Comparison of ENCODE assay signal across 8 cellular contexts in genomic region chr12:100987552-100988277, GRCh38.
A peak's percentile ranks its signal among the peaks of the same experiment; 100 is the strongest.
DNase-seq lines count a peak whose midpoint lies in the region; ATAC-seq, FAIRE-seq and TF ChIP-seq lines count a peak whose summit lies in the region.

No MANE protein-coding gene starts in this region.

- H3K9me3 ChIP-seq in endothelial cell of umbilical vein (replicated peaks; ENCODE audit: control insufficient read depth, insufficient read depth, low read length) (peaks cover 2% of the 10 kb centered on the region), smooth muscle cell (replicated peaks; ENCODE audit: low read depth) (no peaks in the 10 kb centered on the region), left ventricle myocardium inferior (replicated peaks) (no peaks in the 10 kb centered on the region)

- TF ChIP-seq POLR2A in endothelial cell of umbilical vein (IDR thresholded peaks at IDR 0.05; ENCODE audit: low read depth, low read length): no peak

- peak; percentile 99 for ATAC-seq in GM19395 (IDR thresholded peaks at IDR 0.05; ENCODE audit: unreplicated experiment)
- ATAC-seq in HG03139 (IDR thresholded peaks at IDR 0.05; ENCODE audit: unreplicated experiment): peak; percentile 97

- H3K36me3 ChIP-seq in endothelial cell of umbilical vein (ENCODE audit: control insufficient read depth in 2 of 2, extremely low read depth in 1 of 2, insufficient read depth in 2 of 2, low read length in 2 of 2) (no peaks in the 10 kb centered on the region), smooth muscle cell (ENCODE audit: low read depth) (no peaks in the 10 kb centered on the region), left ventricle myocardium inferior (no peaks in the 10 kb centered on the region)

- POLR2A ChIA-PET in endothelial cell of umbilical vein (lab: Charles Lee): no interaction called here

- WGBS in smooth muscle cell (ENCODE audit: low lambda C conversion rate): 52% methylated on average over 4 of the region's 4 CpGs

- no peak for FAIRE-seq in endothelial cell of umbilical vein (lab: Jason Lieb, UNC)

- TF ChIP-seq CTCF in endothelial cell of umbilical vein (IDR thresholded peaks at IDR 0.05; ENCODE audit: extremely low read depth in 1 of 2, insufficient read depth in 1 of 2, low read depth in 1 of 2, low read length in 2 of 2) (peak; percentile 18 to 28), smooth muscle cell (IDR thresholded peaks at IDR 0.05; ENCODE audit: borderline replicate concordance, insufficient read depth, poor library complexity, severe bottlenecking) (peak; percentile 41), left ventricle myocardium inferior (IDR thresholded peaks at IDR 0.05; ENCODE audit: borderline replicate concordance) (no peak)

- no peaks in the 10 kb centered on the region for H4K20me1 ChIP-seq in endothelial cell of umbilical vein (replicated peaks; ENCODE audit: control insufficient read depth, extremely low read depth, insufficient read depth, low read length)
- H4K20me1 ChIP-seq in smooth muscle cell (ENCODE audit: low read depth): no peaks in the 10 kb centered on the region

- H3K79me2 ChIP-seq in endothelial cell of umbilical vein (ENCODE audit: control insufficient read depth, insufficient read depth, low read length) (no peaks in the 10 kb centered on the region), smooth muscle cell (ENCODE audit: low read depth) (no peaks in the 10 kb centered on the region)

- DNase-seq in GM03348 (ENCODE audit: low spot score) (peak; percentile 68), OCI-M1 (lab: John Stamatoyannopoulos, UW) (peak; percentile 98), endothelial cell of umbilical vein (ENCODE audit: low read depth, low spot score) (peak; percentile 51), smooth muscle cell (lab: John Stamatoyannopoulos, UW; ENCODE audit: unreplicated experiment) (no peak), left ventricle myocardium inferior (no peak)
- DNase-seq in activated CD8-positive, alpha-beta memory T cell treated with anti-CD3 and anti-CD28 coated beads, Interleukin-2, amount 50 U/mL, for 48 hours: no peak

- no TSS peak for BruUV-seq in endothelial cell of umbilical vein (replicated peaks; lab: Mats Ljungman, UMichigan)

- CTCF ChIA-PET in endothelial cell of umbilical vein (lab: Charles Lee): interaction anchor here (1.2 kb wide), 1 partner anchor 13 kb away, joined by 4 read pairs; no protein-coding TSS in a partner anchor

- no peak overlapping the region for H3K9ac ChIP-seq in endothelial cell of umbilical vein (replicated peaks; ENCODE audit: extremely low read depth, insufficient read depth, low read length)
- no peak overlapping the region for H3K9ac ChIP-seq in smooth muscle cell (ENCODE audit: low read depth)

- dilution Hi-C loops in endothelial cell of umbilical vein (cut with MboI; ENCODE audit: extremely low pct_ligation_motif_present, low sequenced_read_pairs): no loop called here

- H3K27me3 ChIP-seq in endothelial cell of umbilical vein (ENCODE audit: control insufficient read depth in 2 of 2, insufficient read depth in 2 of 2, low read length in 2 of 2) (no peaks in the 10 kb centered on the region), smooth muscle cell (ENCODE audit: low read depth) (no peaks in the 10 kb centered on the region), left ventricle myocardium inferior (ENCODE audit: low read depth) (no peaks in the 10 kb centered on the region)

- no peak overlapping the region for H2AFZ ChIP-seq in endothelial cell of umbilical vein (ENCODE audit: low read depth, low read length)
- H2AFZ ChIP-seq in smooth muscle cell (ENCODE audit: low read depth): no peak overlapping the region

- H3F3A ChIP-seq in smooth muscle cell (ENCODE audit: low read depth): peaks cover 10% of the 10 kb centered on the region

- H3K27ac ChIP-seq in endothelial cell of umbilical vein (ENCODE audit: insufficient read depth, low read depth, low read length) (no peak overlapping the region), smooth muscle cell (ENCODE audit: low read depth) (peak overlapping the region; percentile 33), left ventricle myocardium inferior (replicated peaks) (no peak overlapping the region)

- intact Hi-C loops in endothelial cell of umbilical vein (cut with micrococcal nuclease): loop anchor here (1.0 to 5.0 kb wide), 2 partner anchors 31 to 160 kb away; no protein-coding TSS in a partner anchor
- intact Hi-C loops in left ventricle myocardium inferior (cut with micrococcal nuclease): no loop called here

- H3K4me1 ChIP-seq in endothelial cell of umbilical vein (ENCODE audit: control insufficient read depth, extremely low read depth, insufficient read depth, low read length) (no peaks in the 10 kb centered on the region), smooth muscle cell (ENCODE audit: low read depth) (peaks cover 19% of the 10 kb centered on the region), left ventricle myocardium inferior (no peaks in the 10 kb centered on the region)

- H3K4me3 ChIP-seq in endothelial cell of umbilical vein (replicated peaks in 1 of 3; ENCODE audit: insufficient read depth in 1 of 3, low read depth in 1 of 3, low read length in 3 of 3) (no peak overlapping the region), smooth muscle cell (no peak overlapping the region), left ventricle myocardium inferior (no peak overlapping the region)

- no peaks in the 10 kb centered on the region for H3K9me1 ChIP-seq in endothelial cell of umbilical vein (replicated peaks; ENCODE audit: control insufficient read depth, extremely low read depth, insufficient read depth, low read length)

- H3K4me2 ChIP-seq in endothelial cell of umbilical vein (ENCODE audit: insufficient read depth, low read length): no peak overlapping the region
- peak overlapping the region; percentile 31 for H3K4me2 ChIP-seq in smooth muscle cell

TF ChIP-seq in endothelial cell of umbilical vein, 7 proteins besides CTCF, POLR2A, EP300 and RAD21:
- peak; percentile 14 for TF ChIP-seq FOS (IDR thresholded peaks at IDR 0.05; ENCODE audit: borderline replicate concordance, insufficient read depth, low read length)
- TF ChIP-seq MYC (IDR thresholded peaks at IDR 0.05; ENCODE audit: low read depth, low read length): no peak

Comparison
In these comparisons a context has a peak if more than half of its experiments do, and no peak if none do; other contexts are left out.
1. DNase-seq: peak in GM03348 (single experiment), OCI-M1 (single experiment) and endothelial cell of umbilical vein (single experiment); none in smooth muscle cell (single experiment), activated CD8-positive, alpha-beta memory T cell treated with anti-CD3 and anti-CD28 coated beads, Interleukin-2, amount 50 U/mL, for 48 hours (single experiment) and left ventricle myocardium inferior (single experiment).